1 cellular context compared by ENCODE assay signal in genomic region chr11:33912405-33913361, GRCh38.
TF ChIP-seq lines count a peak whose summit lies in the region.

No MANE protein-coding gene starts in this region.

TF ChIP-seq in HEK293, 187 proteins besides CTCF, POLR2A, EP300 and RAD21:
- TF ChIP-seq ZNF692 (tag by site-specific recombination; IDR thresholded peaks at IDR 0.05) = 0 out of 2 replicates have a peak, but pooled peaks have one; percentile 28
- TF ChIP-seq ZSCAN16 (tag by site-specific recombination; IDR thresholded peaks at IDR 0.05) = no peak
- no peak for TF ChIP-seq ZNF513 (tag by site-specific recombination; IDR thresholded peaks at IDR 0.05)
- 0 out of 2 replicates have a peak, but pooled peaks have one; percentile 16 for TF ChIP-seq ZNF558 (tag by site-specific recombination; IDR thresholded peaks at IDR 0.05)
- TF ChIP-seq ZBTB44 (tag by site-specific recombination; IDR thresholded peaks at IDR 0.05) = no peak
- TF ChIP-seq ZNF629 (tag by site-specific recombination; IDR thresholded peaks at IDR 0.05) = 0 out of 2 replicates have a peak, but pooled peaks have one; percentile 40
- TF ChIP-seq ZBTB17 (tag by site-specific recombination; IDR thresholded peaks at IDR 0.05) = peak; percentile 67
- TF ChIP-seq ZNF341 (tag by site-specific recombination; IDR thresholded peaks at IDR 0.05; ENCODE audit: low read depth) = peak; percentile 31
- peak; percentile 52; the same call in 1 of the 2 replicates for TF ChIP-seq ZEB2 (tag by site-specific recombination; IDR thresholded peaks at IDR 0.05)
- TF ChIP-seq ZNF184 (tag by site-specific recombination; IDR thresholded peaks at IDR 0.05) = peak; percentile 42; the same call in 1 of the 2 replicates
- 0 out of 2 replicates have a peak, but pooled peaks have one; percentile 36 for TF ChIP-seq ZFP69B (tag by site-specific recombination; IDR thresholded peaks at IDR 0.05)
- no peak for TF ChIP-seq ZNF211 (tag by site-specific recombination; IDR thresholded peaks at IDR 0.05; ENCODE audit: low read depth)
- TF ChIP-seq TRIM28 (IDR thresholded peaks at IDR 0.05; ENCODE audit: borderline replicate concordance, low read length) = peak; percentile 41; the same call in 1 of the 2 replicates
- peak; percentile 62; the same call in 1 of the 2 replicates for TF ChIP-seq TSHZ1 (tag by site-specific recombination; IDR thresholded peaks at IDR 0.05; ENCODE audit: borderline replicate concordance)
- TF ChIP-seq ZNF335 (tag by site-specific recombination; conservative IDR thresholded peaks at IDR 0.05) = peak; percentile 37; the same call in 1 of the 2 replicates
- peak; percentile 54; the same call in 1 of the 2 replicates for TF ChIP-seq SP7 (tag by site-specific recombination; IDR thresholded peaks at IDR 0.05)
- peak; percentile 61 for TF ChIP-seq SCRT2 (tag by site-specific recombination; IDR thresholded peaks at IDR 0.05)
- peak; percentile 33; the same call in 1 of the 2 replicates for TF ChIP-seq OSR2 (tag by site-specific recombination; IDR thresholded peaks at IDR 0.05)
- peak; percentile 45 for TF ChIP-seq ZNF366 (tag by site-specific recombination; conservative IDR thresholded peaks at IDR 0.05)
- TF ChIP-seq ATF2 (tag by site-specific recombination; IDR thresholded peaks at IDR 0.05; ENCODE audit: low read depth) = no peak
- no peak for TF ChIP-seq ZNF114 (tag by site-specific recombination; IDR thresholded peaks at IDR 0.05)
- no peak for TF ChIP-seq ZNF391 (tag by site-specific recombination; IDR thresholded peaks at IDR 0.05; ENCODE audit: borderline replicate concordance, low read depth)
